8 cellular contexts compared by ENCODE assay signal in the genomic region with DNA sequence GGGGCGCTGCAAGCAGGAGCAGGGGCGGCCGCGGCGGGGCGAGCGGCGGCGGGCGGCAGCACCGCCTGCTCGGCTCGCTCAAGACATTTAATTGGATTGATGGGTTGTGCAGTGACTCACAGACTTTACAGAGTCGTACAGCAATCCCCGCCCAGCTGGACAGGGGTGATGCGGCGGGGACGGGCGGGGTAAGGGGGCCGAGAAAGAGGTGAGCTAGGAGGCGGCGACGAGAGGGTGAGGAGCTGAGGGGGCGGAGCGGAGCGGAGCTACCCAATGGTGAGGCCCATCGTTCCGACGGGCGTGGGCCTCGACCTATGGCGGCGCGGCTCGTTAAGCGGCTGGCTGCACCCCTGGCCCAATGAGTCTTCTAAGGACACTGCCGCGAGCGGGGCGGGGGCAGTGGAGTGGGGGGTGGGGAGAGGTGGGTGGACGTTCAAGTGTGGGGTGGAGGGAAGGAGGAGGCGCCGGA.
DNase-seq lines count a peak whose midpoint lies in the region; ATAC-seq and TF ChIP-seq lines count a peak whose summit lies in the region.

No MANE protein-coding gene starts in this region.

- H3K79me2 ChIP-seq in DND-41 (ENCODE audit: insufficient read depth, low read length) (no peaks in the 10 kb centered on the region), GM23338 (replicated peaks; ENCODE audit: insufficient read depth) (no peaks in the 10 kb centered on the region)

- H3K4me3 ChIP-seq in DND-41 (ENCODE audit: low read depth in 1 of 2, low read length in 2 of 2) (peak overlapping the region; percentile 38 to 75; a peak in 3 of 4 replicates), GM23338 (peak overlapping the region; percentile 95), fibroblast of villous mesenchyme (ENCODE audit: low read depth, low read length) (peak overlapping the region; percentile 83), neutrophil (ENCODE audit: low read depth in 1 of 2, low read length in 1 of 2) (peak overlapping the region; percentile 83 to 92)

- peak overlapping the region; percentile 94 for H3K27ac Mint-ChIP-seq in GM23338

- peaks cover 24% of the 10 kb centered on the region for H3K4me1 ChIP-seq in DND-41 (ENCODE audit: insufficient read depth, low read length)
- peaks cover 11% of the 10 kb centered on the region for H3K4me1 ChIP-seq in GM23338 (ENCODE audit: insufficient read depth)
- peaks cover 14 to 16% of the 10 kb centered on the region in 2 experiments for H3K4me1 ChIP-seq in neutrophil (ENCODE audit: control insufficient read depth in 1 of 2, insufficient read depth in 1 of 2, low read depth in 1 of 2, low read length in 1 of 2)

- H3K9ac ChIP-seq in DND-41 (ENCODE audit: low read depth, low read length), result peak overlapping the region; percentile 63

- peaks cover 8% of the 10 kb centered on the region for H3K4me1 Mint-ChIP-seq in GM23338

- peak overlapping the region; percentile 41 for H3K27ac ChIP-seq in DND-41 (ENCODE audit: low read length)
- peak overlapping the region; percentile 90; the same call in 1 of the 2 replicates for H3K27ac ChIP-seq in GM23338 (ENCODE audit: low read depth)
- H3K27ac ChIP-seq in RWPE1, result peak overlapping the region; percentile 98
- peak overlapping the region; percentile 95 for H3K27ac ChIP-seq in neutrophil

- CTCF ChIA-PET in RWPE1 (lab: Yijun Ruan, JAX), result interaction anchor here (0.6 to 1.5 kb wide), 5 partner anchors 13 to 104 kb away, joined by 3 to 4 read pairs (median 4); no protein-coding TSS in a partner anchor

- peaks cover 10% of the 10 kb centered on the region for H3K27me3 Mint-ChIP-seq in GM23338 (ENCODE audit: insufficient read depth, low read depth, poor library complexity)

- H3K9me3 Mint-ChIP-seq in GM23338, result peaks cover 2% of the 10 kb centered on the region; the same call in 1 of the 3 replicates

- H3K36me3 Mint-ChIP-seq in GM23338 (ENCODE audit: low read depth), result no peaks in the 10 kb centered on the region; the same call in 2 of the 3 replicates

- ATAC-seq in DND-41 (ENCODE audit: insufficient read depth, low read depth), result peak; percentile 91
- peak; percentile 90 for ATAC-seq in GM23338

- H3K9me2 ChIP-seq in GM23338 (ENCODE audit: insufficient read depth), result no peaks in the 10 kb centered on the region

- POLR2A ChIA-PET in RWPE1 (lab: Yijun Ruan, JAX; ENCODE audit: low non-redundant PET), result interaction anchor here (0.6 to 1.8 kb wide), 10 partner anchors 9 to 143 kb away, joined by 3 to 5 read pairs (median 3); no protein-coding TSS in a partner anchor

- H3K27me3 ChIP-seq in DND-41 (ENCODE audit: insufficient read depth, low read length, poor library complexity) (peaks cover 7% of the 10 kb centered on the region), GM23338 (ENCODE audit: insufficient read depth) (peaks cover 31% of the 10 kb centered on the region), neutrophil (no peaks in the 10 kb centered on the region)

- no peaks in the 10 kb centered on the region for H3K36me3 ChIP-seq in DND-41 (ENCODE audit: insufficient read depth, low read length)
- no peaks in the 10 kb centered on the region for H3K36me3 ChIP-seq in GM23338 (ENCODE audit: insufficient read depth)
- H3K36me3 ChIP-seq in neutrophil, result peaks cover 3% of the 10 kb centered on the region

- peak overlapping the region; percentile 71 for H2AFZ ChIP-seq in DND-41 (ENCODE audit: low read depth, low read length)
- H2AFZ ChIP-seq in GM23338, result peak overlapping the region; percentile 92

- no peak for TF ChIP-seq CTCF in DND-41 (IDR thresholded peaks at IDR 0.05; ENCODE audit: borderline replicate concordance, extremely low read depth, low read length, poor library complexity, severe bottlenecking)
- no peak for TF ChIP-seq CTCF in GM23338 (conservative IDR thresholded peaks at IDR 0.05; ENCODE audit: low read depth in 2 of 2)
- no peak for TF ChIP-seq CTCF in RWPE1 (conservative IDR thresholded peaks at IDR 0.05; ENCODE audit: low read depth)
- no peak for TF ChIP-seq CTCF in fibroblast of villous mesenchyme (IDR thresholded peaks at IDR 0.05; ENCODE audit: insufficient read depth, low read depth, low read length)
- no peak for TF ChIP-seq CTCF in neutrophil (IDR thresholded peaks at IDR 0.05)

- H3K4me3 Mint-ChIP-seq in GM23338, result peak overlapping the region; percentile 97

- H3K4me2 ChIP-seq in DND-41 (ENCODE audit: insufficient read depth, low read length) (peak overlapping the region; percentile 94), GM23338 (peak overlapping the region; percentile 87)

- H3F3A ChIP-seq in GM23338 (replicated peaks; ENCODE audit: low read depth), result peaks cover 5% of the 10 kb centered on the region; the same call in 1 of the 2 replicates

- no peaks in the 10 kb centered on the region for H3K9me3 ChIP-seq in DND-41 (ENCODE audit: insufficient read depth, low read length, severe bottlenecking)
- H3K9me3 ChIP-seq in neutrophil, result no peaks in the 10 kb centered on the region

- DNase-seq in DND-41, result peak; percentile 98
- peak; percentile 98 for DNase-seq in GM23338 (ENCODE audit: low spot score)
- peak; percentile 99 for DNase-seq in LHCN-M2 (ENCODE audit: low read depth)
- peak; percentile 99 for DNase-seq in RWPE1 (ENCODE audit: low spot score)
- DNase-seq in activated effector memory CD4-positive, alpha-beta T cell treated with anti-CD3 and anti-CD28 coated beads, Interleukin-2, amount 50 U/mL, for 16 hours, result peak; percentile 99
- peak; percentile 100 for DNase-seq in fibroblast of villous mesenchyme (ENCODE audit: low read depth)
- DNase-seq in superior temporal gyrus (ENCODE audit: extremely low spot score), result peak; percentile 98

- H4K20me1 ChIP-seq in DND-41 (ENCODE audit: insufficient read depth, low read length) (no peaks in the 10 kb centered on the region), GM23338 (replicated peaks; ENCODE audit: insufficient read depth) (no peaks in the 10 kb centered on the region)

TF ChIP-seq in GM23338, 12 proteins besides CTCF, POLR2A, EP300 and RAD21:
- TF ChIP-seq ZNF114 (CRISPR knock-in tag; IDR thresholded peaks at IDR 0.05), result no peak
- no peak for TF ChIP-seq EZH2phosphoT487 (IDR thresholded peaks at IDR 0.05; ENCODE audit: unreplicated experiment)
- peak; percentile 59 for TF ChIP-seq POLR2AphosphoS5 (IDR thresholded peaks at IDR 0.05; ENCODE audit: low read depth)
- TF ChIP-seq EZH2 (IDR thresholded peaks at IDR 0.05; ENCODE audit: low read depth, unreplicated experiment), result no peak
- TF ChIP-seq NANOG (IDR thresholded peaks at IDR 0.05; ENCODE audit: borderline replicate concordance), result 0 out of 2 replicates have a peak, but pooled peaks have one; percentile 3
- TF ChIP-seq, protein P1, sequence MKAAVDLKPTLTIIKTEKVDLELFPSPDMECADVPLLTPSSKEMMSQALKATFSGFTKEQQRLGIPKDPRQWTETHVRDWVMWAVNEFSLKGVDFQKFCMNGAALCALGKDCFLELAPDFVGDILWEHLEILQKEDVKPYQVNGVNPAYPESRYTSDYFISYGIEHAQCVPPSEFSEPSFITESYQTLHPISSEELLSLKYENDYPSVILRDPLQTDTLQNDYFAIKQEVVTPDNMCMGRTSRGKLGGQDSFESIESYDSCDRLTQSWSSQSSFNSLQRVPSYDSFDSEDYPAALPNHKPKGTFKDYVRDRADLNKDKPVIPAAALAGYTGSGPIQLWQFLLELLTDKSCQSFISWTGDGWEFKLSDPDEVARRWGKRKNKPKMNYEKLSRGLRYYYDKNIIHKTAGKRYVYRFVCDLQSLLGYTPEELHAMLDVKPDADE (IDR thresholded peaks at IDR 0.05), result no peak
- TF ChIP-seq CREB1 (CRISPR knock-in tag; IDR thresholded peaks at IDR 0.05; ENCODE audit: low read depth), result peak; percentile 58
- TF ChIP-seq, protein P2, sequence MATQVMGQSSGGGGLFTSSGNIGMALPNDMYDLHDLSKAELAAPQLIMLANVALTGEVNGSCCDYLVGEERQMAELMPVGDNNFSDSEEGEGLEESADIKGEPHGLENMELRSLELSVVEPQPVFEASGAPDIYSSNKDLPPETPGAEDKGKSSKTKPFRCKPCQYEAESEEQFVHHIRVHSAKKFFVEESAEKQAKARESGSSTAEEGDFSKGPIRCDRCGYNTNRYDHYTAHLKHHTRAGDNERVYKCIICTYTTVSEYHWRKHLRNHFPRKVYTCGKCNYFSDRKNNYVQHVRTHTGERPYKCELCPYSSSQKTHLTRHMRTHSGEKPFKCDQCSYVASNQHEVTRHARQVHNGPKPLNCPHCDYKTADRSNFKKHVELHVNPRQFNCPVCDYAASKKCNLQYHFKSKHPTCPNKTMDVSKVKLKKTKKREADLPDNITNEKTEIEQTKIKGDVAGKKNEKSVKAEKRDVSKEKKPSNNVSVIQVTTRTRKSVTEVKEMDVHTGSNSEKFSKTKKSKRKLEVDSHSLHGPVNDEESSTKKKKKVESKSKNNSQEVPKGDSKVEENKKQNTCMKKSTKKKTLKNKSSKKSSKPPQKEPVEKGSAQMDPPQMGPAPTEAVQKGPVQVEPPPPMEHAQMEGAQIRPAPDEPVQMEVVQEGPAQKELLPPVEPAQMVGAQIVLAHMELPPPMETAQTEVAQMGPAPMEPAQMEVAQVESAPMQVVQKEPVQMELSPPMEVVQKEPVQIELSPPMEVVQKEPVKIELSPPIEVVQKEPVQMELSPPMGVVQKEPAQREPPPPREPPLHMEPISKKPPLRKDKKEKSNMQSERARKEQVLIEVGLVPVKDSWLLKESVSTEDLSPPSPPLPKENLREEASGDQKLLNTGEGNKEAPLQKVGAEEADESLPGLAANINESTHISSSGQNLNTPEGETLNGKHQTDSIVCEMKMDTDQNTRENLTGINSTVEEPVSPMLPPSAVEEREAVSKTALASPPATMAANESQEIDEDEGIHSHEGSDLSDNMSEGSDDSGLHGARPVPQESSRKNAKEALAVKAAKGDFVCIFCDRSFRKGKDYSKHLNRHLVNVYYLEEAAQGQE (IDR thresholded peaks at IDR 0.05; ENCODE audit: unreplicated experiment), result no peak
- TF ChIP-seq JUNB (IDR thresholded peaks at IDR 0.05; ENCODE audit: unreplicated experiment), result no peak
- TF ChIP-seq STAT1 (IDR thresholded peaks at IDR 0.05; ENCODE audit: unreplicated experiment), result no peak

Comparison
In these comparisons a context has a peak if more than half of its experiments do, and no peak if none do; other contexts are left out.
1. Peak in every context shown above with its lines: DNase-seq, ATAC-seq, H3K4me3 ChIP-seq and H3K27ac ChIP-seq.
2. H3K27ac ChIP-seq: peak in every context shown above with its lines; median percentile 98 in RWPE1; 95 in neutrophil; 90 in GM23338; 41 in DND-41.